In the genomic region with DNA sequence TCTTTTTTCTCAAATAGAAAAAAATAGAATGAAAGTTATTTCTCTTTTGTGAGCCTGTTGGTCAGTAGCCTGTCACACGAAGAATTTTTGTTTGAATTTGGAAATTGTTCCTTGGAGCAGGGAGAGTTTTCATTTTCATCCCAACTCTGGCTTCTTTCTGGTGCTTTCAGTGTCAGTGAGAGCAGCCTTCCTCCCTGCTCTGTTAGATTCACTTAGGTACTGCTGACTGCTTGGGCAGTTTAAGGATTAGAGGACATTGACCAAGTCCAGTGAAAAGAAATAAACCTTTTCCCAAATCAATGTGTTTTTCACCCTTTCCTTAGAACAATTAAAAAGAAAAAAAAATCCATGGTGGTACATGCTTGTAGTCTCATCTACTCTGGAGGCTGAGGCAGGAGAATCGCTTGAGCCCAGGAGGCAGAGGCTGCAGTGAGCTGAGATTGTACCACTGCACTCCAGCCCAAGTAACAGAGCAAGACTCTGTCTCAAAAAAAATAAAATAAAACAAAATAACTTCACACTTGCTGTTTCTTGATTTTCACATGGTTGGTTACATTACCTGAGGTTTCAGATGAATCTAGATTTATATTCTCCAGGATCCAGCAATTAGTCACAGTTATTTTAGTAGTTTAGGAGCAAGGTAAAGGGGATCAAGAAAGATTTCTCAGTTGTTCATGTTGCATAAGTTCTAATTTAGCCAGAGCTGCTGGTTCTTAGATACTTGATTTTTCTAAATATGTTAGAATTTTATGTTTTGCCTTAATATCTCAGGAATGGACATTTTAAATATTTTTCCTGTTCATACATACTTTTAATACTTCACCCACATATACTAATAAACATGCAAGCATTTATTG, we compare ENCODE assay signal across 8 cellular contexts.
DNase-seq lines count a peak whose midpoint lies in the region; ATAC-seq and TF ChIP-seq lines count a peak whose summit lies in the region.

No MANE protein-coding gene starts in this region.

- H3K79me2 ChIP-seq in OCI-LY3 (ENCODE audit: low read length): peaks cover 68% of the 10 kb centered on the region

- TF ChIP-seq CTCF in OCI-LY3 (IDR thresholded peaks at IDR 0.05; ENCODE audit: low read depth, low read length) (no peak), foreskin keratinocyte (conservative IDR thresholded peaks at IDR 0.05) (no peak), foreskin fibroblast (IDR thresholded peaks at IDR 0.05; ENCODE audit: low read depth, low read length) (no peak), GM20000 (IDR thresholded peaks at IDR 0.05; ENCODE audit: extremely low read depth, missing control alignments) (no peak)

- H3K4me2 ChIP-seq in OCI-LY3 (ENCODE audit: low read length): peak overlapping the region; percentile 76

- no peaks in the 10 kb centered on the region for H3K9me3 ChIP-seq in CD4-positive, alpha-beta memory T cell (ENCODE audit: control insufficient read depth in 1 of 2, low read length in 2 of 2)
- H3K9me3 ChIP-seq in OCI-LY3 (ENCODE audit: insufficient read depth, low read length): no peaks in the 10 kb centered on the region

- H3K36me3 Mint-ChIP-seq in CD4-positive, alpha-beta memory T cell: no peaks in the 10 kb centered on the region

- no peaks in the 10 kb centered on the region for H3K36me3 ChIP-seq in CD4-positive, alpha-beta memory T cell (ENCODE audit: insufficient read depth, low read length)
- no peaks in the 10 kb centered on the region for H3K36me3 ChIP-seq in OCI-LY3 (replicated peaks; ENCODE audit: low read depth, low read length)

- H3K9ac ChIP-seq in OCI-LY3 (ENCODE audit: low read length): peak overlapping the region; percentile 7; the same call in 1 of the 2 replicates

- peak; percentile 27 for ATAC-seq in GM21723 (IDR thresholded peaks at IDR 0.05; ENCODE audit: unreplicated experiment)
- ATAC-seq in foreskin keratinocyte: no peak

- H2AFZ ChIP-seq in OCI-LY3 (ENCODE audit: low read depth, low read length): no peak overlapping the region

- H3K27me3 Mint-ChIP-seq in CD4-positive, alpha-beta memory T cell: no peaks in the 10 kb centered on the region

- H3K27ac Mint-ChIP-seq in CD4-positive, alpha-beta memory T cell: peak overlapping the region; percentile 87 to 97 (median 96)

- H3K4me3 Mint-ChIP-seq in CD4-positive, alpha-beta memory T cell: peak overlapping the region in 7 of 8 donors; percentile 51 to 84 (median 75)

- peaks cover 43 to 75% (median 58%) of the 10 kb centered on the region in 4 donors for H3K4me1 Mint-ChIP-seq in CD4-positive, alpha-beta memory T cell

- H4K20me1 ChIP-seq in OCI-LY3 (ENCODE audit: insufficient read depth, low read length): no peaks in the 10 kb centered on the region

- H3K27me3 ChIP-seq in CD4-positive, alpha-beta memory T cell (ENCODE audit: insufficient read depth, low read length): no peaks in the 10 kb centered on the region
- H3K27me3 ChIP-seq in OCI-LY3 (ENCODE audit: low read depth, low read length) (no peaks in the 10 kb centered on the region), foreskin keratinocyte (no peaks in the 10 kb centered on the region)

- CTCF ChIA-PET in CD4-positive, alpha-beta memory T cell (lab: Charles Lee; ENCODE audit: partially characterized antibody): interaction anchor here (1.1 to 9.0 kb wide), 5 partner anchors 17 to 183 kb away, joined by 3 to 94 read pairs (median 12); no protein-coding TSS in a partner anchor

- POLR2A ChIA-PET in CD4-positive, alpha-beta memory T cell (lab: Charles Lee; ENCODE audit: partially characterized antibody): interaction anchor here (0.8 to 7.5 kb wide), 18 partner anchors 19 to 320 kb away, joined by 3 to 117 read pairs (median 7); partner anchors contain the start of genes MTURN, NOD1, PLEKHA8 and ZNRF2

- H3K27ac ChIP-seq in CD4-positive, alpha-beta memory T cell (ENCODE audit: low read depth, low read length): peak overlapping the region; percentile 58
- H3K27ac ChIP-seq in OCI-LY3 (ENCODE audit: low read length): peak overlapping the region; percentile 70
- peak overlapping the region; percentile 17 for H3K27ac ChIP-seq in foreskin keratinocyte

- peaks cover 74% of the 10 kb centered on the region for H3K4me1 ChIP-seq in CD4-positive, alpha-beta memory T cell (ENCODE audit: insufficient read depth, low read length)
- H3K4me1 ChIP-seq in OCI-LY3 (ENCODE audit: low read length): peaks cover 57% of the 10 kb centered on the region
- H3K4me1 ChIP-seq in foreskin keratinocyte: peaks cover 23% of the 10 kb centered on the region

- intact Hi-C loops in CD4-positive, alpha-beta memory T cell (cut with micrococcal nuclease): loop anchor here (1.0 to 5.0 kb wide), 8 partner anchors 17 to 321 kb away; partner anchors contain the start of genes FKBP14, GGCT and ZNRF2

- no peak for DNase-seq in CD4-positive, alpha-beta memory T cell
- DNase-seq in foreskin keratinocyte (no peak), foreskin fibroblast (no peak), GM20000 (ENCODE audit: low spot score) (no peak), Kasumi-1 (lab: John Stamatoyannopoulos, UW) (no peak)
- DNase-seq in stimulated activated naive CD4-positive, alpha-beta T cell (lab: John Stamatoyannopoulos, UW): no peak

- H3K4me3 ChIP-seq in CD4-positive, alpha-beta memory T cell (ENCODE audit: low read length in 2 of 2): no peak overlapping the region
- H3K4me3 ChIP-seq in OCI-LY3 (ENCODE audit: low read length) (peak overlapping the region; percentile 9; the same call in 1 of the 2 replicates), foreskin fibroblast (ENCODE audit: low read depth in 1 of 2, low read length in 2 of 2) (no peak overlapping the region)

- H3K9me3 Mint-ChIP-seq in CD4-positive, alpha-beta memory T cell: peaks cover 0 to 2% (median 0%) of the 10 kb centered on the region in 8 donors

Comparison
In these comparisons a context has a peak if more than half of its experiments do, and no peak if none do; other contexts are left out.
1. H3K27ac ChIP-seq: peak in every context shown above with its lines; median percentile 70 in OCI-LY3; 58 in CD4-positive, alpha-beta memory T cell; 17 in foreskin keratinocyte.